ENCODE assay signal across 8 cellular contexts in genomic region chr12:2795291-2796186, GRCh38. TPM values are rescaled to one million over a fixed set of nuclear protein-coding genes. Genes with fewer than 3 reads are reported as not detected.
DNase-seq lines count a peak whose midpoint lies in the region; ATAC-seq and TF ChIP-seq lines count a peak whose summit lies in the region.

No MANE protein-coding gene starts in this region.

- peak overlapping the region; percentile 79 to 93 (median 87) for H3K4me3 ChIP-seq in liver (ENCODE audit: low read depth in 1 of 3, low read length in 3 of 3)

- no peaks in the 10 kb centered on the region for H3K27me3 ChIP-seq in liver (ENCODE audit: control insufficient read depth in 4 of 4, insufficient read depth in 4 of 4, low read length in 3 of 4)

- H3K27ac ChIP-seq in liver (ENCODE audit: low read depth in 1 of 2, low read length in 2 of 2): peak overlapping the region; percentile 83 to 84

- no peak for TF ChIP-seq RAD21 in liver (IDR thresholded peaks at IDR 0.05)

- H3K9ac ChIP-seq in liver (ENCODE audit: low read depth in 1 of 2, low read length in 2 of 2): peak overlapping the region; percentile 73 to 75

- TF ChIP-seq CTCF in liver (IDR thresholded peaks at IDR 0.05; ENCODE audit: low read depth, low read length, missing input control): no peak

- H3K36me3 ChIP-seq in liver (ENCODE audit: control insufficient read depth in 4 of 4, insufficient read depth in 3 of 4, low read depth in 1 of 4, low read length in 3 of 4): peaks cover 3 to 31% (median 28%) of the 10 kb centered on the region in 4 donors

- peak; percentile 12 to 59 for DNase-seq in NCI-H524 (lab: John Stamatoyannopoulos, UW)
- no peak for DNase-seq in NCI-H524 treated with DMSO at 0.1 percent for 48 hours (lab: John Stamatoyannopoulos, UW)
- peak; percentile 43 to 79 for DNase-seq in NCI-H1930 (lab: John Stamatoyannopoulos, UW)
- DNase-seq in activated CD4-positive, alpha-beta T cell treated with anti-CD3 and anti-CD28 coated beads for 48 hours: peak; percentile 78
- peak; percentile 58 for DNase-seq in dedifferentiated amniotic fluid mesenchymal stem cell (ENCODE audit: extremely low spot score)
- DNase-seq in stimulated activated CD4-positive, alpha-beta T cell treated with anti-CD3 and anti-CD28 coated beads, Interleukin-4, amount 100 ng/mL, for 1 hour: peak; percentile 79

- WGBS in liver: under 1% methylated on average over 111 of the region's 111 CpGs

- ATAC-seq in HG02798 (IDR thresholded peaks at IDR 0.05; ENCODE audit: poor library complexity, unreplicated experiment): peak; percentile 77

- H3K4me1 ChIP-seq in liver (ENCODE audit: control insufficient read depth in 4 of 4, insufficient read depth in 4 of 4, low read length in 3 of 4): peaks cover 4 to 31% (median 20%) of the 10 kb centered on the region in 4 donors

- no peaks in the 10 kb centered on the region for H3K9me3 ChIP-seq in liver (ENCODE audit: control insufficient read depth in 4 of 4, low read length in 3 of 4)

TF ChIP-seq in liver, 16 proteins besides CTCF, POLR2A, EP300 and RAD21:
- no peak for TF ChIP-seq HNF4A (conservative IDR thresholded peaks at IDR 0.05)
- no peak for TF ChIP-seq RXRA (IDR thresholded peaks at IDR 0.05)
- no peak for TF ChIP-seq YY1 (IDR thresholded peaks at IDR 0.05)
- no peak for TF ChIP-seq ZBTB33 (IDR thresholded peaks at IDR 0.05)
- TF ChIP-seq JUND (IDR thresholded peaks at IDR 0.05): no peak
- TF ChIP-seq ATF3 (IDR thresholded peaks at IDR 0.05): no peak
- TF ChIP-seq GABPA (IDR thresholded peaks at IDR 0.05 in 1 of 2, conservative IDR thresholded peaks at IDR 0.05 in 1 of 2): peak in 1 of 2 donors; percentile 13
- no peak for TF ChIP-seq TAF1 (conservative IDR thresholded peaks at IDR 0.05)
- TF ChIP-seq FOXA1 (IDR thresholded peaks at IDR 0.05): no peak

RNA-seq across cellular contexts. Expression of gene FKBP4, which starts 0.8 kb away (rescaled TPM):
- total RNA-seq in liver: 10 to 100 TPM; 29.9 to 38.7 TPM
- 10 to 100 TPM; 21.3 to 33.3 TPM for polyA plus RNA-seq in liver

RNA-seq across cellular contexts. Expression of gene ITFG2, which starts 16.9 kb away (rescaled TPM):
- 10 to 100 TPM in 1 of 2 donors, 1 to 10 TPM in 1; 9.3 to 26.3 TPM for total RNA-seq in liver
- 10 to 100 TPM in 1 of 2 donors, 1 to 10 TPM in 1; 7.5 to 13.4 TPM for polyA plus RNA-seq in liver

RNA-seq across cellular contexts. Expression of gene NRIP2, which starts 39.3 kb away (rescaled TPM):
- under 1 TPM; 0.19 to 0.25 TPM for total RNA-seq in liver
- polyA plus RNA-seq in liver: under 1 TPM; 0.21 to 0.46 TPM
